9 cellular contexts compared by ENCODE assay signal in the genomic region with DNA sequence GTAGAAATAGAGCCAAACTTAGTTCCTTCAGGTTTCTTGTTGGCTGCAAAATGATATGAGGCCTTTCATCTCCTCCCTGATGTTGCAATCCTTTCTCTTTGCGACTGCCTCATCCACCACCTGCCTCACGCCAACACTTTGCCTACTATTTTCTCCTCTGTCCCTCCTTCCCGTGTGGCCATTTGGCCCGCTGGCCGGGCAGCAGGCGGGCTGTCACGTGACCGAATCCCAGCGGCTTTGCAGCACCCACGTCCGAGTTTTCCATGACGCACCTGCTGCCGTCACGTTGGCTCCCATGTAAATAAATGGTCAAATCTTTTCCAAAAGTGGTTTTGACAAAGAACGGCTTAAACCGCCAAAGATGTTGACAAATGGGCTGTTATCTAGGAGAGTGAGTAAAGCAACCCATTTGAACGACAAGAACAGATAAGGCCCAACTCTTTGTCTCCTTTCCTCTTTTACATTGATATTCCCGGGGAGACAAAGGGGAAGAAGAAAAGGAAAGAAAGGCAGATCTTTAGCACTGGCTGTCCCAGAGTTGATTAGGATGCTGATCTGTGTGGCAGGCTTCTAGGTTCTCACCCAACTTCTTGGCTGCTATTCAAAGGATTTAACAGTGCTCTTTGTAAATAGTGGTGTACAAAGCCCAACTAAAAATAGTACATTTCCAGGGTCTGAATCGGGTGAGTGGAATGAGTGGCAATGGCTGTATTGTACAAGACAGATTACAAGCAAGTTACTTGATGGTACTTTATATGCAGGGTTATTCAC.
DNase-seq lines count a peak whose midpoint lies in the region; ATAC-seq and TF ChIP-seq lines count a peak whose summit lies in the region.
"Had no signal": no experiment of that assay in that cellular context is flagged by ENCODE, and none has a peak within 500 bp of the region (broad histone marks: within the 10 kb centered on the region; RNA-seq: fewer than 3 reads in every experiment).

No MANE protein-coding gene starts in this region.

- H3K4me1 Mint-ChIP-seq in stimulated activated naive CD8-positive, alpha-beta T cell treated with anti-CD3 and anti-CD28 coated beads, Interleukin-15, amount 100 ng/mL, for 72 hours: no peaks in the 10 kb centered on the region
- no peaks in the 10 kb centered on the region for H3K4me1 Mint-ChIP-seq in T-helper 2 cell treated with Interferon-gamma antibody and Interleukin-4, amounts not matched to agents 5 μg/mL and 100 μg/mL, for 36 hours (ENCODE audit: low read depth)
- H3K4me1 Mint-ChIP-seq: naive B cell had no signal

- WGBS in thyroid gland, 2 donors: 74 to 77% methylated on average over 19 of the region's 19 CpGs

- H3K9me3 Mint-ChIP-seq in stimulated activated naive CD8-positive, alpha-beta T cell treated with anti-CD3 and anti-CD28 coated beads, Interleukin-15, amount 100 ng/mL, for 72 hours: no peaks in the 10 kb centered on the region
- no peaks in the 10 kb centered on the region for H3K9me3 Mint-ChIP-seq in T-helper 2 cell treated with Interferon-gamma antibody and Interleukin-4, amounts not matched to agents 5 μg/mL and 100 μg/mL, for 36 hours
- H3K9me3 Mint-ChIP-seq: naive B cell had no signal

- no peak for TF ChIP-seq POLR2A in thyroid gland (IDR thresholded peaks at IDR 0.05)

- H3K4me3 Mint-ChIP-seq in stimulated activated naive CD8-positive, alpha-beta T cell treated with anti-CD3 and anti-CD28 coated beads, Interleukin-15, amount 100 ng/mL, for 72 hours: no peak overlapping the region
- no peak overlapping the region for H3K4me3 Mint-ChIP-seq in T-helper 2 cell treated with Interferon-gamma antibody and Interleukin-4, amounts not matched to agents 5 μg/mL and 100 μg/mL, for 36 hours
- H3K4me3 Mint-ChIP-seq: naive B cell had no signal

- peaks cover 20 to 23% of the 10 kb centered on the region in 2 donors for H3K4me1 ChIP-seq in thyroid gland

- ATAC-seq in left lobe of liver (peak; percentile 68), HG02642 (IDR thresholded peaks at IDR 0.05; ENCODE audit: poor library complexity, unreplicated experiment) (no peak)
- ATAC-seq in stimulated activated naive CD8-positive, alpha-beta T cell treated with anti-CD3 and anti-CD28 coated beads, Interleukin-15, amount 100 ng/mL, for 72 hours: no peak

- no peak overlapping the region for H3K4me3 ChIP-seq in thyroid gland (replicated peaks in 1 of 3)

- no peaks in the 10 kb centered on the region for H3K27me3 ChIP-seq in thyroid gland

- H3K27ac ChIP-seq in thyroid gland: peak overlapping the region in 2 of 3 donors; percentile 36 to 41

- no peak for TF ChIP-seq CTCF in thyroid gland (IDR thresholded peaks at IDR 0.05)

- no peak overlapping the region for H3K27ac Mint-ChIP-seq in stimulated activated naive CD8-positive, alpha-beta T cell treated with anti-CD3 and anti-CD28 coated beads, Interleukin-15, amount 100 ng/mL, for 72 hours
- H3K27ac Mint-ChIP-seq in T-helper 2 cell treated with Interferon-gamma antibody and Interleukin-4, amounts not matched to agents 5 μg/mL and 100 μg/mL, for 36 hours: no peak overlapping the region

- H3K27me3 Mint-ChIP-seq in stimulated activated naive CD8-positive, alpha-beta T cell treated with anti-CD3 and anti-CD28 coated beads, Interleukin-15, amount 100 ng/mL, for 72 hours: peaks cover 27% of the 10 kb centered on the region
- peaks cover 2% of the 10 kb centered on the region for H3K27me3 Mint-ChIP-seq in T-helper 2 cell treated with Interferon-gamma antibody and Interleukin-4, amounts not matched to agents 5 μg/mL and 100 μg/mL, for 36 hours (ENCODE audit: low read depth)

- intact Hi-C loops in thyroid gland (cut with DNase I): no loop called here

- H3K9me3 ChIP-seq in thyroid gland: no peaks in the 10 kb centered on the region

- H3K36me3 ChIP-seq in thyroid gland: no peaks in the 10 kb centered on the region

- DNase-seq in NCI-H1436 (lab: John Stamatoyannopoulos, UW): peak; percentile 79
- DNase-seq in NCI-H1436 treated with DMSO at 0.1 percent for 48 hours (lab: John Stamatoyannopoulos, UW): no peak
- peak; percentile 5 to 82 (median 58) for DNase-seq in anterior cingulate cortex (lab: John Stamatoyannopoulos, UW)
- peak; percentile 67 for DNase-seq in left lobe of liver (ENCODE audit: low spot score)
- peak; percentile 24 to 37 for DNase-seq in thyroid gland
- no peak for DNase-seq in stimulated activated naive CD8-positive, alpha-beta T cell treated with anti-CD3 and anti-CD28 coated beads, Interleukin-15, amount 100 ng/mL, for 72 hours
- DNase-seq in T-helper 2 cell treated with Interferon-gamma antibody and Interleukin-4, amounts not matched to agents 5 μg/mL and 100 μg/mL, for 36 hours (ENCODE audit: low spot score): no peak
- DNase-seq: naive B cell had no signal

- H3K36me3 Mint-ChIP-seq in T-helper 2 cell treated with Interferon-gamma antibody and Interleukin-4, amounts not matched to agents 5 μg/mL and 100 μg/mL, for 36 hours (ENCODE audit: low read depth): no peaks in the 10 kb centered on the region
- H3K36me3 Mint-ChIP-seq: naive B cell had no signal

Comparison
In these comparisons a context has a peak if more than half of its experiments do, and no peak if none do; other contexts are left out.
1. DNase-seq: peak in NCI-H1436 (single experiment), anterior cingulate cortex (58 of 58), left lobe of liver (single experiment) and thyroid gland (2 of 2); none in NCI-H1436 treated with DMSO at 0.1 percent for 48 hours (single experiment), stimulated activated naive CD8-positive, alpha-beta T cell treated with anti-CD3 and anti-CD28 coated beads, Interleukin-15, amount 100 ng/mL, for 72 hours (0 of 2) and T-helper 2 cell treated with Interferon-gamma antibody and Interleukin-4, amounts not matched to agents 5 μg/mL and 100 μg/mL, for 36 hours (single experiment).